In the genomic region with DNA sequence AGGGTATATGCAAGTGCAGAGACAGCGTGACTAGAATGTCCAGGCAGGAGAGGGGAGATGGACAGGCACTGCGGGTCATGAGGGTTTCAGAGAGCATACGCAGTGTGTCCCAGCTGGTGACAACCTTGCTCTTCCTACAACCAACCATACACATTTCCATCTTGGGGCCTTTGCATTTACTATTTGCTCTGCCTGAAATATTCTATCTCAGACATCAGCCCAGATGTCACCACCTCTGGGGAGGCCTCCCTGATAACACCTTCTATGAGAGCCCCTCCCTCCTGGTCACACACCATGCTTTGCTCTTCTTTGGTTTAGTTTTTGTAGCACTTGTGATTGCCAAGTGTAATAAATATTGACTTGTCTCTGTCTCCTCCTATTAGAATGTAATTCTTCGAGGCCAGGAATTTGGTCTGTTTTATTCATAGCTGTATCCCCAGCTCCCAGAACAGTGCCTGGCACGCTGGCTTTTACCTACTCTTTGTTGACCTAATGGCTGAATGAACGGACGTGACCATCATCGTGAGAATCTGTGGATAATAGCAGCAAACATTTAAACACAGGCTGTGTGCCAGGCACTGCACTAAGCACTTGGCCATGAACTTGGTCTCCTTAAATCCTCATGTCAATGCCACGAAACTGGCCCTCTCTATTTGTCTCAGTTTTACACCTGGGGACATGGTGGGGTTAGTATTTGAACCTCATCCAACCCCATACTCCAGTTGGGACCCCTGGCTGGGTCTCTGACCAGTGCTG, we compare ENCODE assay signal across 1 cellular context.
TF ChIP-seq lines count a peak whose summit lies in the region.

No MANE protein-coding gene starts in this region.

TF ChIP-seq in SK-N-SH, 30 proteins besides CTCF, POLR2A, EP300 and RAD21:
- TF ChIP-seq CHD2 (IDR thresholded peaks at IDR 0.05; ENCODE audit: low read length, partially characterized antibody) (no peak), NRF1 (IDR thresholded peaks at IDR 0.05; ENCODE audit: low read depth, low read length) (no peak), TCF12 (IDR thresholded peaks at IDR 0.05) (no peak), SMC3 (IDR thresholded peaks at IDR 0.05; ENCODE audit: low read depth, low read length) (no peak), JUND (IDR thresholded peaks at IDR 0.05) (no peak), YY1 (IDR thresholded peaks at IDR 0.05; ENCODE audit: low read depth) (no peak), RCOR1 (IDR thresholded peaks at IDR 0.05; ENCODE audit: low read length) (no peak), FOXM1 (IDR thresholded peaks at IDR 0.05; ENCODE audit: low read depth) (no peak), RFX5 (IDR thresholded peaks at IDR 0.05; ENCODE audit: low read length) (no peak)
